In genomic region chr2:231297108-231297908, GRCh38 we compare ENCODE assay signal across 8 cellular contexts.
DNase-seq lines count a peak whose midpoint lies in the region; ATAC-seq lines count a peak whose summit lies in the region.

No MANE protein-coding gene starts in this region.

- H3K27me3 ChIP-seq in right cardiac atrium (ENCODE audit: control insufficient read depth, insufficient read depth), result no peaks in the 10 kb centered on the region

- ATAC-seq in Right ventricle myocardium inferior, result peak; percentile 71
- ATAC-seq in HG02588 (IDR thresholded peaks at IDR 0.05; ENCODE audit: unreplicated experiment), result peak; percentile 40
- peak; percentile 74 to 81 for ATAC-seq in right cardiac atrium

- H3K4me3 ChIP-seq in right cardiac atrium (ENCODE audit: low read length), result no peak overlapping the region

- intact Hi-C loops in Right ventricle myocardium inferior (cut with DNase I) (loop anchor here (1.0 kb wide), 1 partner anchor 21 kb away; no protein-coding TSS in a partner anchor), cardiac septum (cut with DNase I) (loop anchor here (5.0 kb wide), 2 partner anchors 50 to 60 kb away; no protein-coding TSS in a partner anchor), right cardiac atrium (cut with DNase I) (loop anchor here (2.0 to 10.0 kb wide), 6 partner anchors 73 to 115 kb away; partner anchors contain the start of gene B3GNT7 (in 2 of the 4))

- H3K27ac ChIP-seq in right cardiac atrium (ENCODE audit: low read length), result no peak overlapping the region

- 47% methylated on average over 12 of the region's 12 CpGs for WGBS in right cardiac atrium

- no peak for DNase-seq in Right ventricle myocardium inferior (ENCODE audit: missing footprints)
- no peak for DNase-seq in cardiac septum (ENCODE audit: low spot score)
- peak; percentile 33 for DNase-seq in NCI-H2227 treated with DMSO at 0.1 percent for 48 hours (lab: John Stamatoyannopoulos, UW)
- peak; percentile 2 for DNase-seq in amniotic stem cell (lab: John Stamatoyannopoulos, UW)
- peak; percentile 56 to 85 (median 82) for DNase-seq in right cardiac atrium
- peak; percentile 44 for DNase-seq in renal cortical epithelial cell (ENCODE audit: low read depth)
- DNase-seq in T-helper 9 cell, result no peak

- peaks cover 4% of the 10 kb centered on the region for H3K4me1 ChIP-seq in right cardiac atrium (ENCODE audit: control insufficient read depth, insufficient read depth, low read length)

- no peaks in the 10 kb centered on the region for H3K9me3 ChIP-seq in right cardiac atrium (ENCODE audit: control insufficient read depth, low read length)

Comparison
In these comparisons a context has a peak if more than half of its experiments do, and no peak if none do; other contexts are left out.
1. DNase-seq: peak in NCI-H2227 treated with DMSO at 0.1 percent for 48 hours (single experiment), amniotic stem cell (single experiment), right cardiac atrium (3 of 3) and renal cortical epithelial cell (single experiment); none in Right ventricle myocardium inferior (single experiment), cardiac septum (single experiment) and T-helper 9 cell (single experiment).
2. Peak in every context shown above with its lines, with median percentiles within 50 percentile points of each other: ATAC-seq.